In genomic region chr6:134175532-134176282, GRCh38 we compare ENCODE assay signal across 8 cellular contexts.
A peak's percentile ranks its signal among the peaks of the same experiment; 100 is the strongest.
DNase-seq lines count a peak whose midpoint lies in the region; ATAC-seq lines count a peak whose summit lies in the region.

No MANE protein-coding gene starts in this region.

- DNase-seq in A172 (ENCODE audit: low spot score): peak; percentile 40
- peak in 3 of 5 experiments; percentile 13 to 39 (median 19) for DNase-seq in T-helper 2 cell
- DNase-seq in cerebellar cortex (ENCODE audit: low spot score): peak; percentile 29
- peak; percentile 32 to 38 for DNase-seq in stimulated activated CD4-positive, alpha-beta T cell treated with anti-CD3 and anti-CD28 coated beads, Interleukin-1b, Interleukin-23, amount 100 ng/mL, for 4 hours (ENCODE audit: low read depth in 2 of 2)
- DNase-seq in NCI-H1417 (lab: John Stamatoyannopoulos, UW): no peak

- ATAC-seq in GM18868 (IDR thresholded peaks at IDR 0.05; ENCODE audit: unreplicated experiment): peak; percentile 9
- ATAC-seq in HG03439 (IDR thresholded peaks at IDR 0.05; ENCODE audit: unreplicated experiment): peak; percentile 14

- no peaks in the 10 kb centered on the region for H3K27me3 ChIP-seq in layer of hippocampus (ENCODE audit: control insufficient read depth, insufficient read depth, low read length)

- H3K27ac ChIP-seq in layer of hippocampus (ENCODE audit: low read depth, low read length): peak overlapping the region; percentile 97

Comparison
In these comparisons a context has a peak if more than half of its experiments do, and no peak if none do; other contexts are left out.
1. DNase-seq: peak in A172 (single experiment), T-helper 2 cell (3 of 5), cerebellar cortex (single experiment) and stimulated activated CD4-positive, alpha-beta T cell treated with anti-CD3 and anti-CD28 coated beads, Interleukin-1b, Interleukin-23, amount 100 ng/mL, for 4 hours (2 of 2); none in NCI-H1417 (0 of 3).